In genomic region chr1:203935286-203935685, GRCh38 we compare ENCODE assay signal across 19 cellular contexts.
DNase-seq lines count a peak whose midpoint lies in the region; ATAC-seq, FAIRE-seq and TF ChIP-seq lines count a peak whose summit lies in the region.
"Had no signal": no experiment of that assay in that cellular context is flagged by ENCODE, and none has a peak within 500 bp of the region (broad histone marks: within the 10 kb centered on the region; RNA-seq: fewer than 3 reads in every experiment).

No MANE protein-coding gene starts in this region.

- intact Hi-C loops in activated T-helper 1 cell treated with anti-CD3 and anti-CD28 coated beads, Interleukin-12 subunit alpha, Interleukin-12 subunit beta, Interleukin-2, Interleukin-4 antibody, amounts not matched to agents 30 ng/mL and 10 ng/mL and 1 ng/mL, durations not matched to agents 14 hours and 24 hours and 36 hours (cut with micrococcal nuclease): no loop called here

- H3K4me3 Mint-ChIP-seq in memory B cell: no peak overlapping the region
- no peak overlapping the region for H3K4me3 Mint-ChIP-seq in activated T-helper 1 cell treated with anti-CD3 and anti-CD28 coated beads, Interleukin-12 subunit alpha, Interleukin-12 subunit beta, Interleukin-2, Interleukin-4 antibody, amounts not matched to agents 30 ng/mL and 10 ng/mL and 1 ng/mL, durations not matched to agents 14 hours and 24 hours and 36 hours
- H3K4me3 Mint-ChIP-seq: B cell; CD4-positive, CD25-positive, alpha-beta regulatory T cell; CD8-positive, alpha-beta T cell had no signal

- H3K27me3 Mint-ChIP-seq in memory B cell: peaks cover 12% of the 10 kb centered on the region
- H3K27me3 Mint-ChIP-seq in activated T-helper 1 cell treated with anti-CD3 and anti-CD28 coated beads, Interleukin-12 subunit alpha, Interleukin-12 subunit beta, Interleukin-2, Interleukin-4 antibody, amounts not matched to agents 30 ng/mL and 10 ng/mL and 1 ng/mL, durations not matched to agents 14 hours and 24 hours and 36 hours (ENCODE audit: insufficient read depth): peaks cover 8% of the 10 kb centered on the region

- no peaks in the 10 kb centered on the region for H3K36me3 Mint-ChIP-seq in memory B cell
- no peaks in the 10 kb centered on the region for H3K36me3 Mint-ChIP-seq in activated T-helper 1 cell treated with anti-CD3 and anti-CD28 coated beads, Interleukin-12 subunit alpha, Interleukin-12 subunit beta, Interleukin-2, Interleukin-4 antibody, amounts not matched to agents 30 ng/mL and 10 ng/mL and 1 ng/mL, durations not matched to agents 14 hours and 24 hours and 36 hours (ENCODE audit: low read depth)
- H3K36me3 Mint-ChIP-seq: CD4-positive, CD25-positive, alpha-beta regulatory T cell; CD8-positive, alpha-beta T cell had no signal

- H3K27ac Mint-ChIP-seq in memory B cell: no peak overlapping the region
- H3K27ac Mint-ChIP-seq in activated T-helper 1 cell treated with anti-CD3 and anti-CD28 coated beads, Interleukin-12 subunit alpha, Interleukin-12 subunit beta, Interleukin-2, Interleukin-4 antibody, amounts not matched to agents 30 ng/mL and 10 ng/mL and 1 ng/mL, durations not matched to agents 14 hours and 24 hours and 36 hours: no peak overlapping the region
- H3K27ac Mint-ChIP-seq: B cell; CD4-positive, CD25-positive, alpha-beta regulatory T cell; CD8-positive, alpha-beta T cell had no signal

- no peak for FAIRE-seq in GM12891 (lab: Jason Lieb, UNC)
- FAIRE-seq: A204.1, G401.6, GM19239, H1 had no signal

- no peak for TF ChIP-seq POLR2A in GM12891 (IDR thresholded peaks at IDR 0.05; ENCODE audit: low read depth, low read length)

- peak; percentile 57 for ATAC-seq in memory B cell (ENCODE audit: low read depth)
- ATAC-seq: CD8-positive, alpha-beta T cell had no signal

- peaks cover 6% of the 10 kb centered on the region for H3K4me1 Mint-ChIP-seq in memory B cell
- peaks cover 5% of the 10 kb centered on the region for H3K4me1 Mint-ChIP-seq in activated T-helper 1 cell treated with anti-CD3 and anti-CD28 coated beads, Interleukin-12 subunit alpha, Interleukin-12 subunit beta, Interleukin-2, Interleukin-4 antibody, amounts not matched to agents 30 ng/mL and 10 ng/mL and 1 ng/mL, durations not matched to agents 14 hours and 24 hours and 36 hours (ENCODE audit: low read depth)
- H3K4me1 Mint-ChIP-seq: B cell; CD4-positive, CD25-positive, alpha-beta regulatory T cell had no signal

- DNase-seq in GM12891 (ENCODE audit: insufficient read length, low spot score) (no peak), NAMALWA (ENCODE audit: low spot score) (peak; percentile 13), memory B cell (ENCODE audit: low spot score in 2 of 2) (no peak), SHP77 treated with DMSO at 0.1 percent for 48 hours (lab: John Stamatoyannopoulos, UW) (no peak)
- no peak for DNase-seq in activated CD8-positive, alpha-beta memory T cell treated with anti-CD3 and anti-CD28 coated beads, Interleukin-2, amount 50 U/mL, for 48 hours
- DNase-seq in activated T-helper 1 cell treated with anti-CD3 and anti-CD28 coated beads, Interleukin-12 subunit alpha, Interleukin-12 subunit beta, Interleukin-2, Interleukin-4 antibody, amounts not matched to agents 30 ng/mL and 10 ng/mL and 1 ng/mL, durations not matched to agents 14 hours and 24 hours and 36 hours (ENCODE audit: low spot score): no peak
- DNase-seq: Caco-2; CD4-positive, CD25-positive, alpha-beta regulatory T cell; CD8-positive, alpha-beta T cell; DMS153; DND-41; GM23248; H7; HCEC 1CT had no signal

- H3K9me3 Mint-ChIP-seq in memory B cell: no peaks in the 10 kb centered on the region
- H3K9me3 Mint-ChIP-seq in activated T-helper 1 cell treated with anti-CD3 and anti-CD28 coated beads, Interleukin-12 subunit alpha, Interleukin-12 subunit beta, Interleukin-2, Interleukin-4 antibody, amounts not matched to agents 30 ng/mL and 10 ng/mL and 1 ng/mL, durations not matched to agents 14 hours and 24 hours and 36 hours: no peaks in the 10 kb centered on the region
- H3K9me3 Mint-ChIP-seq: CD8-positive, alpha-beta T cell had no signal

TF ChIP-seq in GM12891, 5 proteins besides CTCF, POLR2A, EP300 and RAD21:
- TF ChIP-seq SPI1 (IDR thresholded peaks at IDR 0.05; ENCODE audit: low read depth, low read length): peak; percentile 36; the same call in 1 of the 2 replicates
- TF ChIP-seq TAF1 (IDR thresholded peaks at IDR 0.05; ENCODE audit: low read depth, low read length): no peak
